In genomic region chr20:35263609-35264223, GRCh38 we compare ENCODE assay signal across 12 cellular contexts. TPM values are rescaled to one million over a fixed set of nuclear protein-coding genes. Genes with fewer than 3 reads are reported as not detected.
DNase-seq lines count a peak whose midpoint lies in the region; ATAC-seq and TF ChIP-seq lines count a peak whose summit lies in the region.
"Had no signal": no experiment of that assay in that cellular context is flagged by ENCODE, and none has a peak within 500 bp of the region (broad histone marks: within the 10 kb centered on the region; RNA-seq: fewer than 3 reads in every experiment).

No MANE protein-coding gene starts in this region.

- peaks cover 11% of the 10 kb centered on the region for H3K36me3 ChIP-seq in right atrium auricular region
- peaks cover 8 to 10% of the 10 kb centered on the region in 2 donors for H3K36me3 ChIP-seq in muscle layer of duodenum (ENCODE audit: control insufficient read depth in 1 of 2, insufficient read depth in 2 of 2, low read length in 2 of 2)
- peaks cover 0 to 5% of the 10 kb centered on the region in 2 donors for H3K36me3 ChIP-seq in aorta (ENCODE audit: control insufficient read depth in 1 of 2, insufficient read depth in 2 of 2, low read length in 1 of 2)

- intact Hi-C loops in Right ventricle myocardium superior (cut with DNase I) = no loop called here
- intact Hi-C loops in aorta (cut with DNase I) = loop anchor here in 1 of 2 donors (10.0 kb wide), 1 partner anchor 59 kb away; no protein-coding TSS in a partner anchor

- H3K27ac ChIP-seq in right atrium auricular region (peak overlapping the region in 1 of 2 donors; percentile 3), muscle layer of duodenum (ENCODE audit: low read length) (peak overlapping the region; percentile 53), aorta (ENCODE audit: low read depth in 1 of 2, low read length in 2 of 2) (peak overlapping the region; percentile 18 to 64)

- peak; percentile 72 for ATAC-seq in Right ventricle myocardium superior (ENCODE audit: poor library complexity)
- no peak for ATAC-seq in aorta (ENCODE audit: low FRiP score)
- ATAC-seq in HG02759 (IDR thresholded peaks at IDR 0.05; ENCODE audit: unreplicated experiment) = no peak
- ATAC-seq: effector memory CD8-positive, alpha-beta T cell had no signal

- DNase-seq in Right ventricle myocardium superior (no peak), right atrium auricular region (ENCODE audit: low spot score) (no peak), epithelial cell of proximal tubule (ENCODE audit: low read depth) (no peak), aorta (no peak), EL (no peak), COR-L47 (lab: John Stamatoyannopoulos, UW) (no peak)
- DNase-seq: activated naive CD4-positive, alpha-beta T cell; effector memory CD8-positive, alpha-beta T cell; NCI-H526 had no signal

- no peaks in the 10 kb centered on the region for H3K27me3 ChIP-seq in right atrium auricular region
- H3K27me3 ChIP-seq in muscle layer of duodenum (ENCODE audit: low read depth, low read length) = no peaks in the 10 kb centered on the region
- H3K27me3 ChIP-seq in aorta (ENCODE audit: control insufficient read depth in 1 of 2, insufficient read depth in 2 of 2, low read length in 1 of 2) = no peaks in the 10 kb centered on the region

- no peaks in the 10 kb centered on the region for H3K9me3 ChIP-seq in right atrium auricular region
- no peaks in the 10 kb centered on the region for H3K9me3 ChIP-seq in muscle layer of duodenum (ENCODE audit: control insufficient read depth in 1 of 2, low read length in 2 of 2)
- no peaks in the 10 kb centered on the region for H3K9me3 ChIP-seq in aorta (ENCODE audit: control insufficient read depth, low read length)

- no peak for TF ChIP-seq CTCF in right atrium auricular region (IDR thresholded peaks at IDR 0.05)
- TF ChIP-seq CTCF in epithelial cell of proximal tubule (conservative IDR thresholded peaks at IDR 0.05; ENCODE audit: low read depth, low read length) = no peak

- peaks cover 0 to 15% of the 10 kb centered on the region in 2 donors for H3K4me1 ChIP-seq in right atrium auricular region
- peaks cover 8 to 10% of the 10 kb centered on the region in 2 donors for H3K4me1 ChIP-seq in muscle layer of duodenum (ENCODE audit: control insufficient read depth in 1 of 2, insufficient read depth in 2 of 2, low read length in 2 of 2)
- peaks cover 0 to 2% of the 10 kb centered on the region in 2 donors for H3K4me1 ChIP-seq in aorta (ENCODE audit: control insufficient read depth in 1 of 2, insufficient read depth in 2 of 2, low read length in 2 of 2)

- WGBS in aorta, 2 donors = 59 to 63% methylated on average over 14 to 15 of the region's 15 CpGs

- H3K4me3 ChIP-seq in right atrium auricular region = no peak overlapping the region
- H3K4me3 ChIP-seq in epithelial cell of proximal tubule (ENCODE audit: low read depth, low read length) = peak overlapping the region; percentile 53
- H3K4me3 ChIP-seq in muscle layer of duodenum (ENCODE audit: low read depth in 1 of 2, low read length in 2 of 2) = no peak overlapping the region
- no peak overlapping the region for H3K4me3 ChIP-seq in aorta (ENCODE audit: low read length in 2 of 2)

RNA-seq across cellular contexts. Expression of gene MMP24OS, which starts 14.2 kb away (rescaled TPM):
- total RNA-seq in Right ventricle myocardium superior = 42.4 TPM
- total RNA-seq in right atrium auricular region = 10 to 100 TPM; 11.9 to 24.2 TPM
- total RNA-seq in epithelial cell of proximal tubule = 16.1 and 32.3 TPM in 2 replicates
- total RNA-seq in aorta = 10 to 100 TPM; 58.6 to 79.2 TPM
- polyA plus RNA-seq in aorta = 10 to 100 TPM; 50.8 to 61.4 TPM

RNA-seq across cellular contexts. Expression of gene EIF6, which starts 20.9 kb away (rescaled TPM):
- total RNA-seq in Right ventricle myocardium superior = 30.3 TPM
- total RNA-seq in right atrium auricular region = 10 to 100 TPM; 23.0 to 44.3 TPM
- 315 and 480 TPM in 2 replicates for total RNA-seq in epithelial cell of proximal tubule
- total RNA-seq in aorta = 10 to 100 TPM; 61.0 to 77.7 TPM
- 100 to 1,000 TPM in 1 of 2 donors, 10 to 100 TPM in 1; 78.1 to 147 TPM for polyA plus RNA-seq in aorta

RNA-seq across cellular contexts. Expression of gene FAM83C, which starts 28.5 kb away (rescaled TPM):
- total RNA-seq in Right ventricle myocardium superior = not detected
- total RNA-seq in right atrium auricular region = not detected
- total RNA-seq in epithelial cell of proximal tubule = 0.14 TPM in 1 of 2 replicates, not detected in the other
- not detected for total RNA-seq in aorta
- polyA plus RNA-seq in aorta = not detected
- total RNA-seq: HT1080 had no signal

RNA-seq across cellular contexts. Expression of gene MMP24, which starts 37.2 kb away (rescaled TPM):
- total RNA-seq in Right ventricle myocardium superior (0.13 TPM), right atrium auricular region (1 to 10 TPM; 2.2 to 3.8 TPM), epithelial cell of proximal tubule (8.2 and 12.2 TPM in 2 replicates), aorta (1 to 10 TPM in 1 of 2 donors, under 1 TPM in 1; 0.52 to 1.2 TPM)
- polyA plus RNA-seq in aorta = under 1 TPM; 0.20 to 0.63 TPM
